Comparison of ENCODE assay signal across 18 cellular contexts in genomic region chr16:46756772-46757171, GRCh38. TPM values are rescaled to one million over a fixed set of nuclear protein-coding genes. Genes with fewer than 3 reads are reported as not detected.
DNase-seq lines count a peak whose midpoint lies in the region; TF ChIP-seq lines count a peak whose summit lies in the region.
"Had no signal": no experiment of that assay in that cellular context is flagged by ENCODE, and none has a peak within 500 bp of the region (broad histone marks: within the 10 kb centered on the region; RNA-seq: fewer than 3 reads in every experiment).

No MANE protein-coding gene starts in this region.

- H4K91ac ChIP-seq in mesenchymal stem cell (ENCODE audit: low read length), result peak overlapping the region; percentile 62

- H3K14ac ChIP-seq in mesenchymal stem cell (ENCODE audit: low read length in 2 of 2), result no peak overlapping the region

- peaks cover 59% of the 10 kb centered on the region for H3K4me1 ChIP-seq in OCI-LY1 (ENCODE audit: insufficient read depth, low read length, severe bottlenecking)
- peaks cover 69% of the 10 kb centered on the region for H3K4me1 ChIP-seq in cardiac muscle cell (ENCODE audit: low read depth)
- peaks cover 12% of the 10 kb centered on the region for H3K4me1 ChIP-seq in mesenchymal stem cell (ENCODE audit: control insufficient read depth, insufficient read depth, low read depth, low read length)
- peaks cover 16 to 58% (median 48%) of the 10 kb centered on the region in 3 donors for H3K4me1 ChIP-seq in skeletal muscle tissue (ENCODE audit: control insufficient read depth in 3 of 3, insufficient read depth in 3 of 3, low read length in 3 of 3)
- peaks cover 22% of the 10 kb centered on the region for H3K4me1 ChIP-seq in SJCRH30
- H3K4me1 ChIP-seq: HAP-1 had no signal

- H2AFZ ChIP-seq in OCI-LY1 (ENCODE audit: low read length), result no peak overlapping the region
- H2AFZ ChIP-seq in mesenchymal stem cell (ENCODE audit: low read depth, low read length), result no peak overlapping the region

- H2BK15ac ChIP-seq in mesenchymal stem cell (ENCODE audit: low read depth, poor library complexity, severe bottlenecking), result no peak overlapping the region

- no peaks in the 10 kb centered on the region; the same call in 1 of the 2 replicates for H3F3A ChIP-seq in OCI-LY1 (ENCODE audit: insufficient read depth, low read length)

- no peaks in the 10 kb centered on the region for H3K9me2 ChIP-seq in OCI-LY1 (ENCODE audit: low read depth, low read length)

- H3K4me2 ChIP-seq in OCI-LY1 (ENCODE audit: low read length), result peak overlapping the region; percentile 4; the same call in 1 of the 2 replicates
- no peak overlapping the region for H3K4me2 ChIP-seq in mesenchymal stem cell (ENCODE audit: low read length, poor library complexity, severe bottlenecking)

- H3K79me2 ChIP-seq in OCI-LY1 (ENCODE audit: insufficient read depth, low read length), result no peaks in the 10 kb centered on the region

- WGBS in mesenchymal stem cell, result 78% methylated on average over 11 of the region's 11 CpGs

- H3K79me1 ChIP-seq in mesenchymal stem cell (replicated peaks; ENCODE audit: low read length, poor library complexity, severe bottlenecking), result no peaks in the 10 kb centered on the region

- no peaks in the 10 kb centered on the region for H3K27me3 ChIP-seq in OCI-LY1 (ENCODE audit: insufficient read depth, low read length)
- H3K27me3 ChIP-seq in cardiac muscle cell, result no peaks in the 10 kb centered on the region
- peaks cover 33 to 53% of the 10 kb centered on the region in 2 experiments for H3K27me3 ChIP-seq in mesenchymal stem cell (ENCODE audit: control insufficient read depth in 1 of 2, insufficient read depth in 1 of 2, low read length in 2 of 2)
- H3K27me3 ChIP-seq in skeletal muscle tissue (ENCODE audit: control insufficient read depth in 3 of 3, insufficient read depth in 3 of 3, low read length in 3 of 3), result peaks cover 0 to 2% (median 0%) of the 10 kb centered on the region in 3 donors
- H3K27me3 ChIP-seq in SJCRH30, result no peaks in the 10 kb centered on the region

- H3K18ac ChIP-seq in mesenchymal stem cell (ENCODE audit: low read depth in 1 of 2, low read length in 2 of 2), result peak overlapping the region; percentile 1 to 9

- peak overlapping the region; percentile 5; the same call in 1 of the 2 replicates for H3K9ac ChIP-seq in OCI-LY1 (ENCODE audit: low read length)
- H3K9ac ChIP-seq in mesenchymal stem cell (ENCODE audit: low read length), result no peak overlapping the region
- peak overlapping the region in 2 of 3 donors; percentile 27 to 81 for H3K9ac ChIP-seq in skeletal muscle tissue (ENCODE audit: low read depth in 1 of 3, low read length in 3 of 3)

- H2BK12ac ChIP-seq in mesenchymal stem cell (ENCODE audit: low read length in 2 of 2), result peak overlapping the region; percentile 51 to 79

- no peaks in the 10 kb centered on the region for H3K9me3 ChIP-seq in OCI-LY1 (ENCODE audit: low read length)
- H3K9me3 ChIP-seq in cardiac muscle cell (ENCODE audit: low read depth), result no peaks in the 10 kb centered on the region
- no peaks in the 10 kb centered on the region for H3K9me3 ChIP-seq in mesenchymal stem cell (ENCODE audit: control insufficient read depth, low read length)
- no peaks in the 10 kb centered on the region for H3K9me3 ChIP-seq in skeletal muscle tissue (ENCODE audit: control insufficient read depth in 3 of 3, low read length in 3 of 3)
- H3K9me3 ChIP-seq in SJCRH30 (replicated peaks), result no peaks in the 10 kb centered on the region
- H3K9me3 ChIP-seq: Caco-2, HAP-1 had no signal

- H2BK120ac ChIP-seq in mesenchymal stem cell (ENCODE audit: low read depth, low read length), result no peak overlapping the region

- no peak overlapping the region for H3K4ac ChIP-seq in mesenchymal stem cell (ENCODE audit: low read depth in 1 of 2, low read length in 2 of 2)

- H4K20me1 ChIP-seq in OCI-LY1 (ENCODE audit: insufficient read depth, low read length), result no peaks in the 10 kb centered on the region

- H3K27ac ChIP-seq in OCI-LY1 (ENCODE audit: low read depth, low read length, poor library complexity, severe bottlenecking), result peak overlapping the region; percentile 86
- peak overlapping the region; percentile 95 for H3K27ac ChIP-seq in cardiac muscle cell
- no peak overlapping the region for H3K27ac ChIP-seq in mesenchymal stem cell (ENCODE audit: low read length, poor library complexity, severe bottlenecking)
- H3K27ac ChIP-seq in skeletal muscle tissue (ENCODE audit: low read depth, low read length), result peak overlapping the region; percentile 83
- H3K27ac ChIP-seq in SJCRH30, result no peak overlapping the region

- DNase-seq in cardiac muscle cell (ENCODE audit: low read depth in 1 of 2, low spot score in 1 of 2) (no peak), mesenchymal stem cell (no peak), NCI-H524 treated with DMSO at 0.1 percent for 48 hours (lab: John Stamatoyannopoulos, UW) (no peak), dermis blood vessel endothelial cell (no peak), SJCRH30 (no peak), NCI-H226 (no peak)
- DNase-seq: ACHN; Caco-2; CD4-positive, CD25-positive, alpha-beta regulatory T cell; EL; NCI-H187 treated with DMSO at 0.1 percent for 48 hours; NCI-H2171 treated with DMSO at 0.1 percent for 48 hours; NCI-H524; SIG-M5 had no signal

- no peak for TF ChIP-seq CTCF in OCI-LY1 (IDR thresholded peaks at IDR 0.05; ENCODE audit: low read length)
- no peak for TF ChIP-seq CTCF in cardiac muscle cell (IDR thresholded peaks at IDR 0.05; ENCODE audit: low read depth, low read length)

- no peak overlapping the region for H2AK5ac ChIP-seq in mesenchymal stem cell (ENCODE audit: low read length, severe bottlenecking)

- peak overlapping the region; percentile 40 for H4K8ac ChIP-seq in mesenchymal stem cell (ENCODE audit: low read length)

- H3K23ac ChIP-seq in mesenchymal stem cell (ENCODE audit: low read length in 2 of 2), result no peak overlapping the region

- no peaks in the 10 kb centered on the region for H3K36me3 ChIP-seq in OCI-LY1 (ENCODE audit: insufficient read depth, low read length)
- H3K36me3 ChIP-seq in cardiac muscle cell, result no peaks in the 10 kb centered on the region
- no peaks in the 10 kb centered on the region for H3K36me3 ChIP-seq in mesenchymal stem cell (ENCODE audit: control insufficient read depth in 1 of 2, insufficient read depth in 2 of 2, low read depth in 1 of 2, low read length in 2 of 2)
- no peaks in the 10 kb centered on the region for H3K36me3 ChIP-seq in skeletal muscle tissue (ENCODE audit: control insufficient read depth in 3 of 3, insufficient read depth in 3 of 3, low read length in 3 of 3)
- H3K36me3 ChIP-seq in SJCRH30, result no peaks in the 10 kb centered on the region
- H3K36me3 ChIP-seq: HAP-1 had no signal

- no peak overlapping the region for H3K4me3 ChIP-seq in OCI-LY1 (ENCODE audit: low read depth, low read length, poor library complexity, severe bottlenecking)
- H3K4me3 ChIP-seq in cardiac muscle cell, result peak overlapping the region; percentile 17
- H3K4me3 ChIP-seq in mesenchymal stem cell (ENCODE audit: insufficient read depth in 1 of 2, low read depth in 1 of 2, low read length in 2 of 2), result no peak overlapping the region
- peak overlapping the region; percentile 40 to 66 (median 57) for H3K4me3 ChIP-seq in skeletal muscle tissue (ENCODE audit: low read length in 3 of 3)
- H3K4me3 ChIP-seq in SJCRH30, result no peak overlapping the region
- H3K4me3 ChIP-seq: HAP-1 had no signal

- H2BK5ac ChIP-seq in mesenchymal stem cell (ENCODE audit: low read depth, low read length, poor library complexity, severe bottlenecking), result no peak overlapping the region

RNA-seq across cellular contexts. Expression of gene MYLK3, which starts 8.6 kb away (rescaled TPM):
- total RNA-seq in cardiac muscle cell (203 and 211 TPM in 2 replicates), skeletal muscle tissue (13.6 TPM), dermis blood vessel endothelial cell (0.34 and 0.37 TPM in 2 replicates)
- polyA plus RNA-seq in cardiac muscle cell, result 57.5 and 57.8 TPM in 2 replicates
- 0.08 TPM for polyA plus RNA-seq in mesenchymal stem cell (2013, experiment 1 of 2)
- 0.08 TPM for polyA plus RNA-seq in mesenchymal stem cell (2013, experiment 2 of 2)
- 0.25 and 0.26 TPM in 2 replicates for total RNA-seq in SJCRH30 (2014; rRNA removed; shearing (Covaris generic))
- total RNA-seq: CD4-positive, CD25-positive, alpha-beta regulatory T cell had no signal
- polyA plus RNA-seq: CD4-positive, CD25-positive, alpha-beta regulatory T cell; IgD-negative memory B cell had no signal

Comparison
In these comparisons a context has a peak if more than half of its experiments do, and no peak if none do; other contexts are left out.
1. H3K27ac ChIP-seq: peak in OCI-LY1 (single experiment), cardiac muscle cell (single experiment) and skeletal muscle tissue (single experiment); none in mesenchymal stem cell (single experiment) and SJCRH30 (single experiment).
2. H3K4me3 ChIP-seq: peak in cardiac muscle cell (single experiment) and skeletal muscle tissue (3 of 3); none in OCI-LY1 (single experiment), mesenchymal stem cell (0 of 2) and SJCRH30 (single experiment).
3. RNA of gene MYLK3, which starts 8.6 kb away (total RNA-seq): 203 to 211 TPM in cardiac muscle cell; 13.6 TPM in skeletal muscle tissue (single experiment), 0.34 to 0.37 TPM in dermis blood vessel endothelial cell and 0.25 to 0.26 TPM in SJCRH30; every median in the first group is over 10 times any median in the second.